13 cellular contexts compared by ENCODE assay signal in genomic region chr1:63693956-63694607, GRCh38.
DNase-seq lines count a peak whose midpoint lies in the region; ATAC-seq and TF ChIP-seq lines count a peak whose summit lies in the region.
"Had no signal": no experiment of that assay in that cellular context is flagged by ENCODE, and none has a peak within 500 bp of the region (broad histone marks: within the 10 kb centered on the region; RNA-seq: fewer than 3 reads in every experiment).

No MANE protein-coding gene starts in this region.

- no peaks in the 10 kb centered on the region for H3F3A ChIP-seq in GM23338 (replicated peaks; ENCODE audit: low read depth)

- DNase-seq in GM13976 (ENCODE audit: low spot score) (peak; percentile 26), GM23338 (ENCODE audit: low spot score) (no peak), MV-4-11 (lab: John Stamatoyannopoulos, UW) (peak; percentile 69), fibroblast of villous mesenchyme (ENCODE audit: low read depth) (peak; percentile 61), epidermal melanocyte (ENCODE audit: insufficient read length, low spot score) (no peak), NCI-H1105 (lab: John Stamatoyannopoulos, UW) (no peak), DMS 273 (lab: John Stamatoyannopoulos, UW; ENCODE audit: unreplicated experiment) (no peak)
- DNase-seq: activated CD4-positive, alpha-beta T cell treated with anti-CD3 and anti-CD28 coated beads for 36 hours; immature natural killer cell; NCI-H526 treated with DMSO at 0.1 percent for 48 hours; right lobe of liver had no signal

- H3K9me2 ChIP-seq in GM23338 (ENCODE audit: insufficient read depth) = no peaks in the 10 kb centered on the region

- H3K4me2 ChIP-seq in GM23338 = no peak overlapping the region

- H3K4me1 ChIP-seq in GM23338 (ENCODE audit: insufficient read depth) = no peaks in the 10 kb centered on the region
- H3K4me1 ChIP-seq: right lobe of liver had no signal

- H3K79me2 ChIP-seq in GM23338 (replicated peaks; ENCODE audit: insufficient read depth) = no peaks in the 10 kb centered on the region

- H3K9me3 Mint-ChIP-seq in GM23338 = no peaks in the 10 kb centered on the region
- H3K9me3 Mint-ChIP-seq: immature natural killer cell had no signal

- H2AFZ ChIP-seq in GM23338 = 0 out of 2 replicates have a peak overlapping the region, but pooled peaks have one; percentile 38

- H3K4me3 ChIP-seq in GM23338 = no peak overlapping the region
- no peak overlapping the region for H3K4me3 ChIP-seq in fibroblast of villous mesenchyme (ENCODE audit: low read depth, low read length)
- H3K4me3 ChIP-seq: cardiac muscle cell, right lobe of liver had no signal

- no peaks in the 10 kb centered on the region for H3K36me3 Mint-ChIP-seq in GM23338 (ENCODE audit: low read depth)
- H3K36me3 Mint-ChIP-seq: immature natural killer cell had no signal

- in situ Hi-C loops in GM13976 (cut with MboI; ENCODE audit: low sequenced_read_pairs, unreplicated experiment) = loop anchor here (25.0 kb wide), 1 partner anchor 543 kb away; no protein-coding TSS in a partner anchor

- no peak for ATAC-seq in GM23338
- ATAC-seq in HG03565 (IDR thresholded peaks at IDR 0.05; ENCODE audit: unreplicated experiment) = no peak
- ATAC-seq: activated CD4-positive, alpha-beta T cell treated with anti-CD3 and anti-CD28 coated beads for 36 hours had no signal

- no peak overlapping the region for H3K27ac ChIP-seq in GM23338 (ENCODE audit: low read depth)
- H3K27ac ChIP-seq: cardiac muscle cell, right lobe of liver had no signal

- TF ChIP-seq CTCF in GM13976 (IDR thresholded peaks at IDR 0.05; ENCODE audit: borderline replicate concordance, control extremely low read depth, extremely low read depth, insufficient read depth, missing control alignments) (no peak), GM23338 (conservative IDR thresholded peaks at IDR 0.05; ENCODE audit: low read depth in 2 of 2) (no peak), fibroblast of villous mesenchyme (IDR thresholded peaks at IDR 0.05; ENCODE audit: insufficient read depth, low read depth, low read length) (no peak)

- H3K27me3 Mint-ChIP-seq in GM23338 (ENCODE audit: insufficient read depth, low read depth, poor library complexity) = no peaks in the 10 kb centered on the region
- H3K27me3 Mint-ChIP-seq: activated CD4-positive, alpha-beta T cell treated with anti-CD3 and anti-CD28 coated beads for 36 hours had no signal

- H3K27ac Mint-ChIP-seq in GM23338 = no peak overlapping the region
- H3K27ac Mint-ChIP-seq: activated CD4-positive, alpha-beta T cell treated with anti-CD3 and anti-CD28 coated beads for 36 hours; immature natural killer cell had no signal

- no peaks in the 10 kb centered on the region for H3K36me3 ChIP-seq in GM23338 (ENCODE audit: insufficient read depth)
- H3K36me3 ChIP-seq: cardiac muscle cell, right lobe of liver had no signal

- no peaks in the 10 kb centered on the region for H4K20me1 ChIP-seq in GM23338 (replicated peaks; ENCODE audit: insufficient read depth)

- no peaks in the 10 kb centered on the region for H3K27me3 ChIP-seq in GM23338 (ENCODE audit: insufficient read depth)
- H3K27me3 ChIP-seq: cardiac muscle cell, right lobe of liver had no signal

- H3K4me3 Mint-ChIP-seq in GM23338 = no peak overlapping the region
- H3K4me3 Mint-ChIP-seq: activated CD4-positive, alpha-beta T cell treated with anti-CD3 and anti-CD28 coated beads for 36 hours; immature natural killer cell had no signal

- peaks cover 8% of the 10 kb centered on the region; the same call in 2 of the 3 replicates for H3K4me1 Mint-ChIP-seq in GM23338
- H3K4me1 Mint-ChIP-seq: activated CD4-positive, alpha-beta T cell treated with anti-CD3 and anti-CD28 coated beads for 36 hours; immature natural killer cell had no signal

TF ChIP-seq in GM23338, 12 proteins besides CTCF, POLR2A, EP300 and RAD21:
- TF ChIP-seq ETS1 (IDR thresholded peaks at IDR 0.05) = no peak

Comparison
In these comparisons a context has a peak if more than half of its experiments do, and no peak if none do; other contexts are left out.
1. DNase-seq: peak in GM13976 (single experiment), MV-4-11 (single experiment) and fibroblast of villous mesenchyme (single experiment); none in GM23338 (single experiment), epidermal melanocyte (single experiment), NCI-H1105 (single experiment) and DMS 273 (single experiment).